In the genomic region with DNA sequence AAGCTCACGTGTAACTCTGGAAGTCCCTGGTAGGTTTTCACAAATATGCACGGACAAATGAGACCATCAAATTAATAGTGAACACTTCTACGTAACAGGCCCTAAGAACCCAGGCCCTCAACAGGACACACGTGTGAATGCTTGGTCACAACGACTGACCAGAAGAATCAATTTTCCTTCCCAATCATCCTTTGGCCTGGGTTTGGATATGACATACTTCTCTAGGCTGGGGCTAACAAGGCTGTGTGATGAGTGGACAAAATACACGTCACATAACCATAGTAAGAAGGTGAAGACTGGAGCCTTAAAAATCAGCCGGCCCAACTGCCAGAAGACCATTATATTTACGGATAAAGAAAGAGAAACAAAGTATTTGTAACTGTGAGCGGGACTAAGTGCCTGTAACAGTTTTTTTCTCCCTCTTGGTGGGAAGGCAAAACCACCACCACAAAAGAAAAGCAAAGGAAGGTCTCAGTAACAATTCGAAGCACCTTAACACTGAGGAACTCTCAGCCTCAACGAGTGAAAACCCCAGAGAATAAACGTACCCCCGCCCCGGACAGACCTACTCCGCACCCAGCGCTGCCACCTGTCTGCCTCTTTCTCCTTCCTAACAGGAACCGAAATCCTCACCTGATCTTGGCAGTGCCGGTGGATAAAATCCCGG, we compare ENCODE assay signal across 8 cellular contexts. TPM values are rescaled to one million over a fixed set of nuclear protein-coding genes. Genes with fewer than 3 reads are reported as not detected.
DNase-seq lines count a peak whose midpoint lies in the region; ATAC-seq, FAIRE-seq and TF ChIP-seq lines count a peak whose summit lies in the region.

No MANE protein-coding gene starts in this region.

- H3K36me3 Mint-ChIP-seq in CD4-positive, CD25-positive, alpha-beta regulatory T cell = peaks cover 23% of the 10 kb centered on the region
- H3K36me3 Mint-ChIP-seq in GM23338 (ENCODE audit: low read depth) (peaks cover 14% of the 10 kb centered on the region), naive B cell (peaks cover 0 to 6% of the 10 kb centered on the region in 2 donors)

- peaks cover 18% of the 10 kb centered on the region for H3K36me3 ChIP-seq in CD4-positive, CD25-positive, alpha-beta regulatory T cell (ENCODE audit: control insufficient read depth, insufficient read depth, low read length)
- H3K36me3 ChIP-seq in GM23338 (ENCODE audit: insufficient read depth) (peaks cover 15% of the 10 kb centered on the region), Panc1 (ENCODE audit: control insufficient read depth, insufficient read depth, low read length) (peaks cover 11% of the 10 kb centered on the region), H1 (ENCODE audit: control insufficient read depth in 2 of 4, insufficient read depth in 4 of 4, low read length in 3 of 4) (peaks cover 0 to 12% (median 4%) of the 10 kb centered on the region in 4 experiments; a peak in 2 of 8 replicates)

- no peaks in the 10 kb centered on the region for H3K9me3 ChIP-seq in CD4-positive, CD25-positive, alpha-beta regulatory T cell (ENCODE audit: control insufficient read depth in 2 of 2, low read length in 2 of 2)
- H3K9me3 ChIP-seq in Panc1 (ENCODE audit: control insufficient read depth, insufficient read depth, low read depth, low read length) (no peaks in the 10 kb centered on the region), H1 (ENCODE audit: insufficient read depth in 2 of 2, low read depth in 1 of 2, low read length in 1 of 2) (no peaks in the 10 kb centered on the region)

- TF ChIP-seq CTCF in GM23338 (conservative IDR thresholded peaks at IDR 0.05; ENCODE audit: low read depth in 2 of 2) (no peak), Panc1 (IDR thresholded peaks at IDR 0.05) (no peak), H1 (IDR thresholded peaks at IDR 0.05; ENCODE audit: control extremely low read depth in 1 of 3, insufficient read depth in 1 of 3, low read depth in 1 of 3, low read length in 3 of 3) (no peak)

- H3K56ac ChIP-seq in H1 (replicated peaks; ENCODE audit: insufficient read length, low read depth, low read length) = no peak overlapping the region

- TF ChIP-seq POLR2A in H1 (IDR thresholded peaks at IDR 0.05; ENCODE audit: control extremely low read depth in 1 of 2, low read depth in 2 of 2, low read length in 2 of 2) = no peak

- H3K23me2 ChIP-seq in H1 (ENCODE audit: low read depth, low read length) = peaks cover 4% of the 10 kb centered on the region

- H3K14ac ChIP-seq in H1 (ENCODE audit: insufficient read length) = no peak overlapping the region

- TSS peak; percentile 84 for BruUV-seq in Panc1 (replicated peaks; lab: Mats Ljungman, UMichigan)

- H2AFZ ChIP-seq in GM23338 (peak overlapping the region; percentile 60; the same call in 1 of the 2 replicates), H1 (ENCODE audit: low read length) (no peak overlapping the region)

- H3F3A ChIP-seq in GM23338 (replicated peaks; ENCODE audit: low read depth) = peaks cover 15% of the 10 kb centered on the region

- peak; percentile 1 for ATAC-seq in CD4-positive, CD25-positive, alpha-beta regulatory T cell (ENCODE audit: low read depth in 2 of 2)
- ATAC-seq in GM23338 = peak; percentile 14
- peak; percentile 70 for ATAC-seq in Panc1
- peak; percentile 0 to 1 for ATAC-seq in naive B cell (ENCODE audit: low read depth in 2 of 2)
- no peak for ATAC-seq in GM21786 (IDR thresholded peaks at IDR 0.05; ENCODE audit: unreplicated experiment)

- intact Hi-C loops in Panc1 (cut with micrococcal nuclease; ENCODE audit: unreplicated experiment) = no loop called here

- H2BK20ac ChIP-seq in H1 (ENCODE audit: low read length) = no peak overlapping the region

- H2AK5ac ChIP-seq in H1 (ENCODE audit: low read depth, low read length) = no peak overlapping the region

- 4% methylated on average over 19 of the region's 19 CpGs; no CpG with 5 or more reads in 1 of the 2 experiments for WGBS in H1 (ENCODE audit: extremely low coverage in 1 of 2, insufficient coverage in 1 of 2, insufficient read length in 1 of 2, insufficient replicate concordance in 2 of 2, low coverage in 1 of 2, low lambda C conversion rate in 2 of 2, missing lambda C conversion rate in 1 of 2), 2 experiments

- H2BK12ac ChIP-seq in H1 (ENCODE audit: low read depth, low read length) = no peak overlapping the region

- peak overlapping the region; percentile 96 to 100 (median 100) for H3K4me3 Mint-ChIP-seq in CD4-positive, CD25-positive, alpha-beta regulatory T cell
- H3K4me3 Mint-ChIP-seq in GM23338 (peak overlapping the region; percentile 100), naive B cell (peak overlapping the region; percentile 97 to 100 (median 100))

- H4K20me1 ChIP-seq in GM23338 (replicated peaks; ENCODE audit: insufficient read depth) (peaks cover 17% of the 10 kb centered on the region; the same call in 1 of the 2 replicates), H1 (replicated peaks in 1 of 2; ENCODE audit: control insufficient read depth in 1 of 2, insufficient read depth in 2 of 2, low read length in 2 of 2) (peaks cover 0 to 4% of the 10 kb centered on the region in 2 experiments)

- H3K9me2 ChIP-seq in GM23338 (ENCODE audit: insufficient read depth) = no peaks in the 10 kb centered on the region; the same call in 1 of the 2 replicates

- peak overlapping the region; percentile 76 to 96 (median 86) for H3K9ac ChIP-seq in H1 (replicated peaks in 1 of 4; ENCODE audit: extremely low read depth in 1 of 4, low read depth in 3 of 4, low read length in 3 of 4)

- no peak overlapping the region for H2BK15ac ChIP-seq in H1 (ENCODE audit: low read length)

- peak overlapping the region; percentile 100 for H3K27ac ChIP-seq in CD4-positive, CD25-positive, alpha-beta regulatory T cell (ENCODE audit: insufficient read depth, low read length, poor library complexity, severe bottlenecking)
- H3K27ac ChIP-seq in GM23338 (ENCODE audit: low read depth) (peak overlapping the region; percentile 52; the same call in 1 of the 2 replicates), Panc1 (ENCODE audit: low read length) (peak overlapping the region; percentile 97), H1 (ENCODE audit: low read depth, low read length) (peak overlapping the region; percentile 54; the same call in 1 of the 2 replicates)

- H3K27me3 Mint-ChIP-seq in CD4-positive, CD25-positive, alpha-beta regulatory T cell = peaks cover 12% of the 10 kb centered on the region
- H3K27me3 Mint-ChIP-seq in GM23338 (ENCODE audit: insufficient read depth, low read depth, poor library complexity) (peaks cover 7% of the 10 kb centered on the region), naive B cell (no peaks in the 10 kb centered on the region)

- peak overlapping the region; percentile 99 to 100 (median 100) for H3K27ac Mint-ChIP-seq in CD4-positive, CD25-positive, alpha-beta regulatory T cell
- H3K27ac Mint-ChIP-seq in GM23338 (peak overlapping the region; percentile 100), naive B cell (peak overlapping the region; percentile 100)

- CTCF ChIA-PET in Panc1 (lab: Charles Lee) (no interaction called here), H1 (lab: Charles Lee; ENCODE audit: partially characterized antibody) (interaction anchor here (0.7 to 3.7 kb wide), 3 partner anchors 12 to 66 kb away, joined by 3 to 32 read pairs (median 4); no protein-coding TSS in a partner anchor)

- peak overlapping the region; percentile 62 for H2BK5ac ChIP-seq in H1 (ENCODE audit: low read depth, low read length)

- H3K23ac ChIP-seq in H1 (ENCODE audit: insufficient read length) = no peak overlapping the region

- no peak for TF ChIP-seq EP300 in H1 (IDR thresholded peaks at IDR 0.05; ENCODE audit: borderline replicate concordance in 1 of 2, low read depth in 2 of 2, low read length in 2 of 2)

- peaks cover 75% of the 10 kb centered on the region for H3K4me1 ChIP-seq in CD4-positive, CD25-positive, alpha-beta regulatory T cell (ENCODE audit: control insufficient read depth, insufficient read depth, low read length, poor library complexity, severe bottlenecking)
- peaks cover 36% of the 10 kb centered on the region for H3K4me1 ChIP-seq in GM23338 (ENCODE audit: insufficient read depth)
- H3K4me1 ChIP-seq in Panc1 (ENCODE audit: control insufficient read depth, insufficient read depth, low read length) = peaks cover 19% of the 10 kb centered on the region
- peaks cover 7 to 16% (median 13%) of the 10 kb centered on the region in 4 experiments for H3K4me1 ChIP-seq in H1 (replicated peaks in 1 of 4; ENCODE audit: control insufficient read depth in 3 of 4, insufficient read depth in 4 of 4, low read length in 3 of 4)

- H3K9me3 Mint-ChIP-seq in CD4-positive, CD25-positive, alpha-beta regulatory T cell = no peaks in the 10 kb centered on the region
- no peaks in the 10 kb centered on the region for H3K9me3 Mint-ChIP-seq in GM23338
- peaks cover 0 to 3% (median 0%) of the 10 kb centered on the region in 7 donors for H3K9me3 Mint-ChIP-seq in naive B cell

- H3K79me2 ChIP-seq in GM23338 (replicated peaks; ENCODE audit: insufficient read depth) (peaks cover 51% of the 10 kb centered on the region), H1 (ENCODE audit: control insufficient read depth in 1 of 2, insufficient read depth in 2 of 2, low read length in 2 of 2) (peaks cover 18 to 49% of the 10 kb centered on the region in 2 experiments)

- no peak overlapping the region for H2BK120ac ChIP-seq in H1 (replicated peaks; ENCODE audit: low read depth, low read length)

- no peak for DNase-seq in CD4-positive, CD25-positive, alpha-beta regulatory T cell
- DNase-seq in GM23338 (ENCODE audit: low spot score) (no peak), Panc1 (ENCODE audit: low read depth, low spot score) (no peak), H1 (ENCODE audit: low read depth in 1 of 2, low spot score in 2 of 2) (no peak), naive B cell (no peak), COR-L47 (lab: John Stamatoyannopoulos, UW) (no peak), GM19238 (ENCODE audit: insufficient read length, low spot score) (no peak)

- H4K8ac ChIP-seq in H1 (ENCODE audit: extremely low read depth, insufficient read depth, low read length) = peak overlapping the region; percentile 98; the same call in 1 of the 2 replicates

- in situ Hi-C loops in Panc1 (cut with HindIII; ENCODE audit: low pct_unique_long_range_greater_than_20kb, low sequenced_read_pairs) = no loop called here

- peak overlapping the region; percentile 39 for H4K5ac ChIP-seq in H1 (ENCODE audit: insufficient read length, low read depth, low read length)

- H4K91ac ChIP-seq in H1 (replicated peaks; ENCODE audit: insufficient read length, low read length) = no peak overlapping the region

- H3K4me3 ChIP-seq in CD4-positive, CD25-positive, alpha-beta regulatory T cell (ENCODE audit: low read depth, low read length) = peak overlapping the region; percentile 98
- H3K4me3 ChIP-seq in GM23338 (peak overlapping the region; percentile 96), Panc1 (ENCODE audit: low read depth in 2 of 2, low read length in 2 of 2) (peak overlapping the region; percentile 92 to 99), H1 (ENCODE audit: extremely low read depth in 1 of 4, insufficient read depth in 2 of 4, low read depth in 3 of 4, low read length in 4 of 4) (peak overlapping the region; percentile 90 to 99 (median 96))

- POLR2A ChIA-PET in Panc1 (lab: Charles Lee) (interaction anchor here (0.6 to 2.1 kb wide), 2 partner anchors 63 to 92 kb away, joined by 3 to 6 read pairs; partner anchors contain the start of gene H3-3A), H1 (lab: Charles Lee; ENCODE audit: partially characterized antibody) (interaction anchor here (0.6 to 2.8 kb wide), 30 partner anchors 8 to 601 kb away, joined by 3 to 43 read pairs (median 4); partner anchors contain the start of genes ENAH, H3-3A, LEFTY1 and LIN9)

- H3K27me3 ChIP-seq in CD4-positive, CD25-positive, alpha-beta regulatory T cell (ENCODE audit: control insufficient read depth, insufficient read depth, low read length) = no peaks in the 10 kb centered on the region
- H3K27me3 ChIP-seq in GM23338 (ENCODE audit: insufficient read depth) = no peaks in the 10 kb centered on the region
- no peaks in the 10 kb centered on the region for H3K27me3 ChIP-seq in Panc1 (ENCODE audit: control insufficient read depth, insufficient read depth, low read length)
- no peaks in the 10 kb centered on the region for H3K27me3 ChIP-seq in H1 (replicated peaks in 1 of 4; ENCODE audit: control insufficient read depth in 3 of 4, extremely low read depth in 1 of 4, insufficient read depth in 3 of 4, low read length in 3 of 4)

- TF ChIP-seq RAD21 in H1 (IDR thresholded peaks at IDR 0.05 in 1 of 2, conservative IDR thresholded peaks at IDR 0.05 in 1 of 2; ENCODE audit: low read depth in 2 of 2, low read length in 2 of 2) = no peak

- peaks cover 4% of the 10 kb centered on the region; the same call in 1 of the 2 replicates for H3K79me1 ChIP-seq in H1 (ENCODE audit: low read depth, low read length)

- peaks cover 37 to 87% (median 55%) of the 10 kb centered on the region in 4 donors for H3K4me1 Mint-ChIP-seq in CD4-positive, CD25-positive, alpha-beta regulatory T cell
- H3K4me1 Mint-ChIP-seq in GM23338 = peaks cover 28% of the 10 kb centered on the region
- H3K4me1 Mint-ChIP-seq in naive B cell = peaks cover 51 to 71% (median 60%) of the 10 kb centered on the region in 3 donors

- H3K4me2 ChIP-seq in GM23338 = peak overlapping the region; percentile 88
- H3K4me2 ChIP-seq in H1 (ENCODE audit: insufficient read depth in 1 of 2, low read depth in 2 of 2, low read length in 2 of 2) = peak overlapping the region; percentile 81 to 85

- H3K18ac ChIP-seq in H1 (ENCODE audit: extremely low read depth, low read length) = peak overlapping the region; percentile 86; the same call in 1 of the 2 replicates

- no peak overlapping the region for H3K4ac ChIP-seq in H1 (replicated peaks; ENCODE audit: insufficient read length, low read depth, low read length)

- FAIRE-seq in H1 (lab: Jason Lieb, UNC) = no peak

RNA-seq across cellular contexts. Expression of gene SDE2, which starts 0.5 kb away (rescaled TPM):
- 38.1 TPM for total RNA-seq in CD4-positive, CD25-positive, alpha-beta regulatory T cell
- 10 to 100 TPM in 2 of 4 donors, 1 to 10 TPM in 2; 5.9 to 11.6 (median 9.7) TPM for polyA plus RNA-seq in CD4-positive, CD25-positive, alpha-beta regulatory T cell
- total RNA-seq in GM23338 (2014; rRNA removed; shearing (Covaris generic)) = 25.6 and 26.9 TPM in 2 replicates
- polyA plus RNA-seq in GM23338 (2016; fragmentation: Nextera tagmentation; extraction: Ambion mirVana) = 10.6 and 11.3 TPM in 2 replicates
- total RNA-seq in Panc1 (2021; ENCODE audit: unreplicated experiment) = 18.3 TPM
- polyA plus RNA-seq in Panc1 (2012; ENCODE audit: insufficient read length) = 5.5 TPM
- 16.5 and 16.7 TPM in 2 replicates for total RNA-seq in H1 (2021; fragmentation: NEBNext Ultra II Directional; extraction: Animal tissue kit (Norgen Biotek cat#: 25700))
- polyA plus RNA-seq in H1 (2011; rRNA removed) = 8.0 and 8.5 TPM in 2 replicates
- 11.6 TPM for polyA plus RNA-seq in H1 (2011; cell fraction: cytosol; rRNA removed)
- 3.6 TPM for polyA plus RNA-seq in H1 (2011; cell fraction: nucleus; rRNA removed)
- polyA plus RNA-seq in H1 (2012, experiment 1 of 2) = 6.6 to 8.3 TPM (median 6.7 TPM) in 4 replicates
- polyA plus RNA-seq in H1 (2012, experiment 2 of 2) = 2.2 TPM
- polyA plus RNA-seq in H1 (2013, experiment 1 of 2) = 7.0 TPM
- 7.1 TPM for polyA plus RNA-seq in H1 (2013, experiment 2 of 2)
- polyA minus RNA-seq in H1 (2011; rRNA and poly(A)+ RNA removed) = 7.5 and 7.9 TPM in 2 replicates
- polyA minus RNA-seq in H1 (2011; cell fraction: cytosol; rRNA and poly(A)+ RNA removed) = 8.1 TPM
- 7.5 TPM for polyA minus RNA-seq in H1 (2011; cell fraction: nucleus; rRNA and poly(A)+ RNA removed)
- polyA plus RNA-seq in naive B cell (ENCODE audit: low read depth in 6 of 6) = 10 to 100 TPM in 5 of 6 donors, 1 to 10 TPM in 1; 8.7 to 18.9 (median 11.4) TPM

RNA-seq across cellular contexts. Expression of gene LEFTY2, which starts 57.7 kb away (rescaled TPM):
- total RNA-seq in CD4-positive, CD25-positive, alpha-beta regulatory T cell = not detected
- polyA plus RNA-seq in CD4-positive, CD25-positive, alpha-beta regulatory T cell = not detected
- 12.4 and 16.9 TPM in 2 replicates for total RNA-seq in GM23338 (2014; rRNA removed; shearing (Covaris generic))
- polyA plus RNA-seq in GM23338 (2016; fragmentation: Nextera tagmentation; extraction: Ambion mirVana) (8.3 and 10.2 TPM in 2 replicates), H1 (2011; rRNA removed) (2.6 and 2.9 TPM in 2 replicates), naive B cell (ENCODE audit: low read depth in 6 of 6) (not detected)
- not detected for total RNA-seq in Panc1 (2021; ENCODE audit: unreplicated experiment)
- polyA plus RNA-seq in Panc1 (2012; ENCODE audit: insufficient read length) = not detected
- total RNA-seq in H1 (2021; fragmentation: NEBNext Ultra II Directional; extraction: Animal tissue kit (Norgen Biotek cat#: 25700)) = 3.2 and 4.3 TPM in 2 replicates
- polyA plus RNA-seq in H1 (2011; cell fraction: cytosol; rRNA removed) = 3.1 TPM
- polyA plus RNA-seq in H1 (2011; cell fraction: nucleus; rRNA removed) = 2.5 TPM
- 0.94 to 1.9 TPM (median 1.4 TPM) in 4 replicates for polyA plus RNA-seq in H1 (2012, experiment 1 of 2)
- 2.2 TPM for polyA plus RNA-seq in H1 (2012, experiment 2 of 2)
- polyA plus RNA-seq in H1 (2013, experiment 1 of 2) = 44.6 TPM
- 54.0 TPM for polyA plus RNA-seq in H1 (2013, experiment 2 of 2)
- 0.83 and 1.4 TPM in 2 replicates for polyA minus RNA-seq in H1 (2011; rRNA and poly(A)+ RNA removed)
- polyA minus RNA-seq in H1 (2011; cell fraction: cytosol; rRNA and poly(A)+ RNA removed) = 0.88 TPM
- 1.5 TPM for polyA minus RNA-seq in H1 (2011; cell fraction: nucleus; rRNA and poly(A)+ RNA removed)
